18 cellular contexts compared by ENCODE assay signal in the genomic region with DNA sequence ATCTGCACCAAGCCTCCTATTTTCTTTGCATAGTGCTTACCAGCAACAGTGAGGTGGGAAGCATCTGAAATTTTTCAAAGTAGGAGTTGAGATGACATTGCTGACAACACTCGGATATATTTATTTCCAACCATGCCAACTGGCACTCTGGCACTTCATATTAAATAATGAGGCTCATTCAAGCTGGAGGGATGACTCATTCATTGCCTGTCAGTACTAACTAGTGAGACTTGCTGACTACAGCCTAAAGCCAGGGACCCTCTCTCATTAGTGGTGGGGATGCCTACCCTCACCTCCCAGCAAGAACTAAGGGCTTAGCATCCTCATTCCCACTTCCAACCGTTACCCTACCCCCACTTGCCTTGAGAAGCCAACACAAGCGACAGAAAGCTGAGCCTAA.
DNase-seq lines count a peak whose midpoint lies in the region; ATAC-seq, FAIRE-seq and TF ChIP-seq lines count a peak whose summit lies in the region.
"Had no signal": no experiment of that assay in that cellular context is flagged by ENCODE, and none has a peak within 500 bp of the region (broad histone marks: within the 10 kb centered on the region; RNA-seq: fewer than 3 reads in every experiment).

No MANE protein-coding gene starts in this region.

- no peak for FAIRE-seq in bronchial epithelial cell (lab: Jason Lieb, UNC)
- FAIRE-seq: endometrium had no signal

- no peaks in the 10 kb centered on the region for H3K4me1 Mint-ChIP-seq in T-cell
- H3K4me1 Mint-ChIP-seq: B cell had no signal

- no peaks in the 10 kb centered on the region for H3K36me3 ChIP-seq in bronchial epithelial cell (ENCODE audit: control insufficient read depth, insufficient read depth, low read length)
- H3K36me3 ChIP-seq: heart left ventricle had no signal

- no peaks in the 10 kb centered on the region for H3K36me3 Mint-ChIP-seq in T-cell

- POLR2A ChIA-PET in T-cell (lab: Charles Lee): no interaction called here

- no peak overlapping the region for H3K27ac Mint-ChIP-seq in T-cell
- H3K27ac Mint-ChIP-seq: activated naive CD4-positive, alpha-beta T cell treated with anti-CD3 and anti-CD28 coated beads for 36 hours; B cell had no signal

- peaks cover 2 to 4% of the 10 kb centered on the region in 2 donors for H3K27me3 Mint-ChIP-seq in T-cell
- H3K27me3 Mint-ChIP-seq: B cell had no signal

- TF ChIP-seq CTCF in bronchial epithelial cell (IDR thresholded peaks at IDR 0.05; ENCODE audit: insufficient read depth, low read length, severe bottlenecking): no peak

- H3K4me3 ChIP-seq in bronchial epithelial cell (ENCODE audit: low read depth, low read length): no peak overlapping the region
- H3K4me3 ChIP-seq: heart left ventricle had no signal

- no peak overlapping the region for H3K4me3 Mint-ChIP-seq in T-cell
- H3K4me3 Mint-ChIP-seq: activated naive CD4-positive, alpha-beta T cell treated with anti-CD3 and anti-CD28 coated beads for 36 hours; B cell had no signal

- DNase-seq in COLO829 (ENCODE audit: low spot score): peak; percentile 94
- DNase-seq in NCI-H1694 treated with DMSO at 0.1 percent for 48 hours (lab: John Stamatoyannopoulos, UW): peak; percentile 27
- peak; percentile 39 for DNase-seq in bronchial epithelial cell (ENCODE audit: low read depth)
- peak; percentile 86 for DNase-seq in myocyte (ENCODE audit: low read depth)
- no peak for DNase-seq in T-cell
- no peak for DNase-seq in AG20443 (ENCODE audit: low spot score)
- DNase-seq: activated CD8-positive, alpha-beta memory T cell treated with anti-CD3 and anti-CD28 coated beads, Interleukin-2, amount 50 U/mL, for 48 hours; activated naive CD4-positive, alpha-beta T cell treated with anti-CD3 and anti-CD28 coated beads for 36 hours; central memory CD4-positive, alpha-beta T cell; DMS153; heart left ventricle; Kasumi-1; left colon; NCI-H2081 had no signal

- CTCF ChIA-PET in T-cell (lab: Charles Lee): no interaction called here

- H3K27me3 ChIP-seq in bronchial epithelial cell (ENCODE audit: control insufficient read depth, insufficient read depth, low read length): no peaks in the 10 kb centered on the region
- H3K27me3 ChIP-seq: heart left ventricle had no signal

- ATAC-seq in GM21423 (IDR thresholded peaks at IDR 0.05; ENCODE audit: unreplicated experiment): no peak
- no peak for ATAC-seq in T-cell (replicated peaks in 1 of 4)
- ATAC-seq in HG03565 (IDR thresholded peaks at IDR 0.05; ENCODE audit: unreplicated experiment): no peak
- ATAC-seq: heart left ventricle, left colon had no signal

- H3K9me3 Mint-ChIP-seq in T-cell: peaks cover 8 to 11% (median 9%) of the 10 kb centered on the region in 3 donors

Comparison
In these comparisons a context has a peak if more than half of its experiments do, and no peak if none do; other contexts are left out.
1. DNase-seq: peak in COLO829 (single experiment), NCI-H1694 treated with DMSO at 0.1 percent for 48 hours (single experiment), bronchial epithelial cell (single experiment) and myocyte (single experiment); none in T-cell (0 of 34) and AG20443 (single experiment).